In the genomic region with DNA sequence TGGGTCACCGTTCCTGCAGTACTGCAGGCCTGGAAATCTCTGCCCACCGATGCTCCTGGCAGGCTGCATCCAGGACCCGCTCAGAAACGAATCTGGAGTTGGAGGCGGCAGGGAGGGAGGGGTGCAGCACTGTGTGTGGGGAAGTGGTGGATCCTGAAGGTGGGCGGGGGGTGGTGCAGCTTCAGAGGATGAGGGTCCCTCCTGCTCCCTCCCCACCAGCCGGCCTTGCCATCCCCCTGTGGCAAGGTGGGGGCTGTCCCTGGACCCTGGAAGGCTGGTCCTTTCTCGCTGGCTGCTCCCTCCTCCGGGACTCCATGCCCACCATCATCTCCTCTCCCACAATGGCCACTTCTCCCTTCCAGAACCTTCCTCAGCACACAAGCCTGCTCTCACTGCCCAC, we compare ENCODE assay signal across 20 cellular contexts.
"Had no signal": no experiment of that assay in that cellular context is flagged by ENCODE, and none has a peak within 500 bp of the region (broad histone marks: within the 10 kb centered on the region; RNA-seq: fewer than 3 reads in every experiment).

No MANE protein-coding gene starts in this region.

- H3K36me3 Mint-ChIP-seq: naive thymus-derived CD8-positive, alpha-beta T cell had no signal

- DNase-seq: caudate nucleus; colonic mucosa; dermis blood vessel endothelial cell; erythroblast; foreskin keratinocyte; left colon; left ventricle myocardium superior; naive thymus-derived CD8-positive, alpha-beta T cell; occipital lobe; posterior cingulate gyrus; sigmoid colon; stimulated activated CD4-positive, alpha-beta T cell treated with anti-CD3 and anti-CD28 coated beads, Interleukin-2, amount 100 ng/mL, for 24 hours; stimulated activated CD4-positive, alpha-beta T cell treated with anti-CD3 and anti-CD28 coated beads, Interleukin-4, amount 100 ng/mL, for 4 hours; stimulated activated naive CD4-positive, alpha-beta T cell; thyroid gland had no signal

- H3K4me1 ChIP-seq: colonic mucosa, foreskin keratinocyte, suprapubic skin had no signal

- H3K4me3 ChIP-seq: colonic mucosa, mucosa of descending colon, sigmoid colon, skin epidermis, suprapubic skin, thyroid gland had no signal

- H3K27ac Mint-ChIP-seq: naive thymus-derived CD8-positive, alpha-beta T cell had no signal

- H3K9me3 Mint-ChIP-seq: naive thymus-derived CD8-positive, alpha-beta T cell; neural crest cell had no signal

- H3K27ac ChIP-seq: colonic mucosa, foreskin keratinocyte, skin epidermis, suprapubic skin, thyroid gland had no signal

- ATAC-seq: foreskin keratinocyte; left colon; left ventricle myocardium superior; naive thymus-derived CD8-positive, alpha-beta T cell had no signal

- H3K36me3 ChIP-seq: colonic mucosa, sigmoid colon, suprapubic skin, thyroid gland had no signal

- H3K27me3 ChIP-seq: colonic mucosa, foreskin keratinocyte, sigmoid colon, suprapubic skin, thyroid gland had no signal

- H3K4me1 Mint-ChIP-seq: naive thymus-derived CD8-positive, alpha-beta T cell had no signal

- H3K9me3 ChIP-seq: colonic mucosa, mucosa of descending colon, sigmoid colon, suprapubic skin, thyroid gland had no signal

- H3K4me3 Mint-ChIP-seq: naive thymus-derived CD8-positive, alpha-beta T cell; neural crest cell had no signal

- FAIRE-seq: endothelial cell of umbilical vein had no signal
